ENCODE assay signal across 8 cellular contexts in the genomic region with DNA sequence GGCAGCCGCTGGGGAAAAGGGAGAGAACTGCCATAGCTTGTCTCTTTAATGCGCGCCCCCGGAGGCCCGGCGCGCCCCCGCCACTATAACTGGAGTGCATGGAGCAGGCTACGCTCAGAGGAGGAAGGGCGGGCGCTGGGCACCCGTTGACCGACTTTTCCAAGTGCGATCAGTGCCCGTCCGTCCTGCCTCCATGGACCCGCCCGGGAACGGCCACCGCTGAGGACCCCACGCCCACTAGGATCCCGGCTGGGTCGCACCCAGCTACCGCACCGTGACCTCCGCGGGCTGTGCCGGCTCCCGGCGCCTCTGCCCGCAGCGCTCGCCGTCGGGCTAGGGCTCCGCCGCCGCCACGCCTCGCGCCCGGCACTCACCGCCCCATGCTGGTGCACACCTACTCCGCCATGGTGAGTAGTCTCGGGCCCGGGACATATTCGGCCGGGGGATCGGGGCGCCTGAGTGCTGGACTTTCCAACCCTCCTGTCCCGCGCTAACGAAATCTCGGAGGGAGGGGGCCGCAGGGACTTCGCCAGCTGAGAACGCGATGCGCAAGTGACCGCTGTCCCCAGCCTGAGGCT. TPM values are rescaled to one million over a fixed set of nuclear protein-coding genes. Genes with fewer than 3 reads are reported as not detected.
DNase-seq lines count a peak whose midpoint lies in the region; ATAC-seq, FAIRE-seq and TF ChIP-seq lines count a peak whose summit lies in the region.
"Had no signal": no experiment of that assay in that cellular context is flagged by ENCODE, and none has a peak within 500 bp of the region (broad histone marks: within the 10 kb centered on the region; RNA-seq: fewer than 3 reads in every experiment).

A gene (plus strand): TSS at position 117 of the 578 bp plus-strand sequence. CDS start 264 bp downstream, at position 381.

- H3K4me3 ChIP-seq in neural progenitor cell: peak within 1 kb of the TSS; percentile 55
- H3K4me3 ChIP-seq: SK-N-MC had no signal

- H3K36me3 Mint-ChIP-seq in T-cell: peaks cover 4% of the 10 kb centered on the region
- peaks cover 2% of the 10 kb centered on the region for H3K36me3 Mint-ChIP-seq in neural progenitor cell

- no peak for TF ChIP-seq CTCF in neural progenitor cell (IDR thresholded peaks at IDR 0.05)

- CTCF ChIA-PET in T-cell (lab: Charles Lee): interaction anchor here in 1 of 2 donors (0.7 to 1.0 kb wide), 3 partner anchors 9 to 164 kb away, joined by 3 read pairs; no protein-coding TSS in a partner anchor

- peaks cover 44% of the 10 kb centered on the region for H4K20me1 ChIP-seq in neural progenitor cell (ENCODE audit: low read depth)

- H3K4me2 ChIP-seq in neural progenitor cell: peak within 1 kb of the TSS; percentile 86

- H3K9me3 Mint-ChIP-seq in T-cell: no peaks in the 10 kb centered on the region
- H3K9me3 Mint-ChIP-seq in neural progenitor cell: peaks cover 3% of the 10 kb centered on the region

- H3K4me1 Mint-ChIP-seq in T-cell (peaks cover 29 to 33% (median 32%) of the 10 kb centered on the region in 3 donors), neural progenitor cell (peaks cover 22% of the 10 kb centered on the region)

- H3K36me3 ChIP-seq in neural progenitor cell: no peaks in the 10 kb centered on the region

- H3K9me3 ChIP-seq in neural progenitor cell (ENCODE audit: low read depth): no peaks in the 10 kb centered on the region

- H3K27me3 Mint-ChIP-seq in T-cell: no peaks in the 10 kb centered on the region
- peaks cover 60% of the 10 kb centered on the region for H3K27me3 Mint-ChIP-seq in neural progenitor cell (ENCODE audit: insufficient read depth, low read depth)

- no peak for FAIRE-seq in frontal cortex (lab: Jason Lieb, UNC)

- POLR2A ChIA-PET in T-cell (lab: Charles Lee): no interaction called here

- intact Hi-C loops in sciatic nerve (cut with DNase I): loop anchor here (10.0 kb wide), 1 partner anchor 202 kb away; no protein-coding TSS in a partner anchor

- H3K27ac ChIP-seq in neural progenitor cell: no peak within 1 kb of the TSS
- H3K27ac ChIP-seq: SK-N-MC had no signal

- H3F3A ChIP-seq in neural progenitor cell (ENCODE audit: low read depth): peaks cover 34% of the 10 kb centered on the region

- peaks cover 92% of the 10 kb centered on the region for H3K27me3 ChIP-seq in neural progenitor cell

- no peak for ATAC-seq in T-cell (replicated peaks in 1 of 4)
- no peak for ATAC-seq in HG02759 (IDR thresholded peaks at IDR 0.05; ENCODE audit: unreplicated experiment)
- ATAC-seq in sciatic nerve: no peak

- H3K4me3 Mint-ChIP-seq in T-cell (peak within 1 kb of the TSS; percentile 7 to 21 (median 7)), neural progenitor cell (peak within 1 kb of the TSS; percentile 48)

- peak; percentile 44 for DNase-seq in HPDE6-E6E7 (ENCODE audit: extremely low spot score)
- no peak for DNase-seq in T-cell
- peak; percentile 73 to 81 for DNase-seq in frontal cortex (ENCODE audit: low spot score in 2 of 2)
- DNase-seq in neural progenitor cell (ENCODE audit: low spot score): peak; percentile 73
- DNase-seq in AML-193 (lab: John Stamatoyannopoulos, UW): no peak
- DNase-seq in sciatic nerve (ENCODE audit: low spot score): no peak

- peaks cover 13% of the 10 kb centered on the region for H3K4me1 ChIP-seq in neural progenitor cell

- no peaks in the 10 kb centered on the region for H3K79me2 ChIP-seq in neural progenitor cell (ENCODE audit: low read depth)

- no peak within 1 kb of the TSS for H3K9ac ChIP-seq in neural progenitor cell

- H3K27ac Mint-ChIP-seq in T-cell (no peak within 1 kb of the TSS), neural progenitor cell (no peak within 1 kb of the TSS)

- H2AFZ ChIP-seq in neural progenitor cell (replicated peaks): peak within 1 kb of the TSS; percentile 18

RNA-seq across cellular contexts. Expression of the gene that starts here (rescaled TPM):
- total RNA-seq in T-cell (1 to 10 TPM; 2.8 to 4.6 (median 3.1) TPM), frontal cortex (under 0.01 TPM), neural progenitor cell (ENCODE audit: low replicate concordance) (not detected in 2 replicates), sciatic nerve (3.4 TPM)

Comparison
In these comparisons a context has a peak if more than half of its experiments do, and no peak if none do; other contexts are left out.
1. Peak in DNase-seq in frontal cortex; RNA of the gene not detected or under 1 TPM.
2. Peak in DNase-seq, H3K4me3 ChIP-seq and H3K4me2 ChIP-seq in neural progenitor cell; RNA of the gene not detected or under 1 TPM.